ENCODE assay signal across 21 cellular contexts in the genomic region with DNA sequence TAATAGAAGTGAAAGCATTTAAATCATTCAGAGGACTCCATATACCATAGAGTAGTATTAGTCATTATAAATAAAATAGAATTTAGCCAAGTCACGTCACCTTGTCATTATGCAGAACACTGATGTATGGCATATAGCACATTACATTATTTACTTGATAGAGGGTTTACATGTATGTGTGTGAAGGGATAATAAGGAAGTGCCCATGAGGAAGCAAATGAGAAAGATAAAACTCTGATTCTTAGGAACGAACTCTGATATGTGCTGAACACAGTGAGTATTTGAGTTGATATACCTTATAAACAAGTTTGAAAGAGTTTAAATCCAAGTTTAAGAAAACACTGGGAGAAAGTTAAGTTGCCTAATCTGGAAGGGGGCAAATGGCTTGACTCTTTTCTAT.
"Had no signal": no experiment of that assay in that cellular context is flagged by ENCODE, and none has a peak within 500 bp of the region (broad histone marks: within the 10 kb centered on the region; RNA-seq: fewer than 3 reads in every experiment).

No MANE protein-coding gene starts in this region.

- H3K36me3 ChIP-seq: SJSA1 had no signal

- ATAC-seq: K562 had no signal

- H3K27ac Mint-ChIP-seq: IgD-negative memory B cell had no signal

- H3K4me1 ChIP-seq: SJSA1 had no signal

- H3K4me1 Mint-ChIP-seq: IgD-negative memory B cell had no signal

- H3K4me3 Mint-ChIP-seq: IgD-negative memory B cell had no signal

- H3K36me3 Mint-ChIP-seq: IgD-negative memory B cell had no signal

- H3K27me3 Mint-ChIP-seq: IgD-negative memory B cell had no signal

- DNase-seq: Kasumi-1, MM.1S, NCI-H1092 treated with DMSO at 0.1 percent for 48 hours, NCI-H1436, NCI-H187, NCI-H2029, NCI-H2081 treated with DMSO at 0.1 percent for 48 hours, NCI-H2171, NCI-H226, NCI-H446, NCI-H510A, NCI-H524 treated with DMSO at 0.1 percent for 48 hours, NCI-H69, NCI-H774, Right ventricle myocardium superior, RPMI8226, SIG-M5 had no signal

- H3K9me3 ChIP-seq: SJSA1 had no signal

- H3K4me3 ChIP-seq: K562, SJSA1, SK-N-MC had no signal

- H3K9me3 Mint-ChIP-seq: IgD-negative memory B cell had no signal

- H3K27me3 ChIP-seq: SJSA1 had no signal
